ENCODE assay signal across 22 cellular contexts in genomic region chr20:50258790-50259483, GRCh38.
DNase-seq lines count a peak whose midpoint lies in the region; ATAC-seq and TF ChIP-seq lines count a peak whose summit lies in the region.
"Had no signal": no experiment of that assay in that cellular context is flagged by ENCODE, and none has a peak within 500 bp of the region (broad histone marks: within the 10 kb centered on the region; RNA-seq: fewer than 3 reads in every experiment).

No MANE protein-coding gene starts in this region.

- H3F3A ChIP-seq in GM23248 (ENCODE audit: insufficient read depth), result no peaks in the 10 kb centered on the region

- H3K9ac ChIP-seq in GM23248, result no peak overlapping the region

- in situ Hi-C loops in GM23248 (cut with MboI), result no loop called here
- in situ Hi-C loops in Panc1 (cut with HindIII; ENCODE audit: low pct_unique_long_range_greater_than_20kb, low sequenced_read_pairs), result no loop called here

- H3K9me3 ChIP-seq in GM23248 (ENCODE audit: low read depth) (no peaks in the 10 kb centered on the region), Panc1 (ENCODE audit: control insufficient read depth, insufficient read depth, low read depth, low read length) (no peaks in the 10 kb centered on the region), spleen (no peaks in the 10 kb centered on the region)
- H3K9me3 ChIP-seq: ascending aorta, SJCRH30 had no signal

- WGBS in GM23248 (ENCODE audit: low coverage in 1 of 2, low lambda C conversion rate in 2 of 2, missing lambda C conversion rate in 2 of 2), 2 experiments, result 94 to 98% methylated on average over 7 to 8 of the region's 8 CpGs
- 76 to 96% (median 85%) methylated on average over 8 of the region's 8 CpGs for WGBS in spleen, 5 donors

- no peaks in the 10 kb centered on the region for H3K79me2 ChIP-seq in GM23248 (ENCODE audit: insufficient read depth)

- H3K4me2 ChIP-seq in GM23248 (ENCODE audit: unreplicated experiment), result no peak overlapping the region

- no peak for DNase-seq in GM23248
- DNase-seq in Panc1 (ENCODE audit: low read depth, low spot score), result no peak
- DNase-seq in spleen, result no peak
- DNase-seq in hepatic stellate cell (ENCODE audit: low spot score), result no peak
- no peak for DNase-seq in stimulated activated CD4-positive, alpha-beta T cell treated with anti-CD3 and anti-CD28 coated beads, Interleukin-15, amount 100 ng/mL, for 24 hours
- DNase-seq: activated CD4-positive, CD25-positive, alpha-beta regulatory T cell; activated naive CD4-positive, alpha-beta T cell treated with anti-CD3 and anti-CD28 coated beads, Interleukin-2, amount 50 U/mL, for 16 hours; EL; endodermal cell; HFFc6; NCI-H1694; NCI-H510A; occipital lobe; SJCRH30; small intestine; stimulated activated CD4-positive, alpha-beta T cell treated with anti-CD3 and anti-CD28 coated beads, Interleukin-2, amount 100 ng/mL, for 24 hours; substantia nigra had no signal

- H3K27me3 Mint-ChIP-seq in dendritic cell treated with granulocyte-macrophage colony-stimulating factor and Interleukin-4, amounts not matched to agents 40 ng/mL and 50 ng/mL, for 4 days, result no peaks in the 10 kb centered on the region

- TF ChIP-seq CTCF in Panc1 (IDR thresholded peaks at IDR 0.05) (no peak), spleen (IDR thresholded peaks at IDR 0.05 in 8 of 11, conservative IDR thresholded peaks at IDR 0.05 in 3 of 11) (no peak)

- 0 out of 2 replicates have a peak overlapping the region, but pooled peaks have one; percentile 88 for H2AFZ ChIP-seq in GM23248

- H3K36me3 ChIP-seq in GM23248 (ENCODE audit: low read depth) (no peaks in the 10 kb centered on the region), Panc1 (ENCODE audit: control insufficient read depth, insufficient read depth, low read length) (no peaks in the 10 kb centered on the region), spleen (no peaks in the 10 kb centered on the region)
- H3K36me3 ChIP-seq: ascending aorta, SJCRH30 had no signal

- H3K4me1 ChIP-seq in GM23248 (ENCODE audit: insufficient read depth), result peaks cover 16% of the 10 kb centered on the region
- peaks cover 7% of the 10 kb centered on the region; the same call in 1 of the 2 replicates for H3K4me1 ChIP-seq in Panc1 (ENCODE audit: control insufficient read depth, insufficient read depth, low read length)
- H3K4me1 ChIP-seq in spleen, result peaks cover 0 to 33% (median 20%) of the 10 kb centered on the region in 6 donors
- H3K4me1 ChIP-seq: ascending aorta, SJCRH30 had no signal

- ATAC-seq in Panc1 (peak; percentile 39; the same call in 1 of the 2 replicates), GM21423 (IDR thresholded peaks at IDR 0.05; ENCODE audit: unreplicated experiment) (no peak)
- ATAC-seq: GM12878 had no signal

- H3K4me3 Mint-ChIP-seq in dendritic cell treated with granulocyte-macrophage colony-stimulating factor and Interleukin-4, amounts not matched to agents 40 ng/mL and 50 ng/mL, for 4 days, result no peak overlapping the region
- H3K4me3 Mint-ChIP-seq: CD4-positive, CD25-positive, alpha-beta regulatory T cell; endodermal cell; HFFc6 had no signal

- BruUV-seq in Panc1 (replicated peaks; lab: Mats Ljungman, UMichigan), result no TSS peak

- peaks cover 63% of the 10 kb centered on the region for H3K4me1 Mint-ChIP-seq in dendritic cell treated with granulocyte-macrophage colony-stimulating factor and Interleukin-4, amounts not matched to agents 40 ng/mL and 50 ng/mL, for 4 days (ENCODE audit: low read depth)
- H3K4me1 Mint-ChIP-seq: CD4-positive, CD25-positive, alpha-beta regulatory T cell had no signal

- POLR2A ChIA-PET in Panc1 (lab: Charles Lee), result no interaction called here

- intact Hi-C loops in Panc1 (cut with micrococcal nuclease; ENCODE audit: unreplicated experiment), result no loop called here
- intact Hi-C loops in dendritic cell treated with granulocyte-macrophage colony-stimulating factor and Interleukin-4, amounts not matched to agents 40 ng/mL and 50 ng/mL, for 4 days (cut with micrococcal nuclease), result no loop called here
- intact Hi-C loops in spleen (cut with DNase I; ENCODE audit: low total_unique reads), result no loop called here

- CTCF ChIA-PET in Panc1 (lab: Charles Lee), result no interaction called here

- H3K4me3 ChIP-seq in GM23248 (no peak overlapping the region), Panc1 (ENCODE audit: low read depth in 2 of 2, low read length in 2 of 2) (no peak overlapping the region), spleen (peak overlapping the region in 1 of 8 donors; percentile 36)
- H3K4me3 ChIP-seq: ascending aorta, GM12878, SJCRH30 had no signal

- no peaks in the 10 kb centered on the region for H3K9me3 Mint-ChIP-seq in dendritic cell treated with granulocyte-macrophage colony-stimulating factor and Interleukin-4, amounts not matched to agents 40 ng/mL and 50 ng/mL, for 4 days
- H3K9me3 Mint-ChIP-seq: endodermal cell, HFFc6 had no signal

- TF ChIP-seq POLR2A in spleen (IDR thresholded peaks at IDR 0.05), result no peak

- H3K9me2 ChIP-seq in GM23248 (ENCODE audit: insufficient read depth), result no peaks in the 10 kb centered on the region

- H3K27me3 ChIP-seq in GM23248 (replicated peaks; ENCODE audit: insufficient read depth) (no peaks in the 10 kb centered on the region), Panc1 (ENCODE audit: control insufficient read depth, insufficient read depth, low read length) (no peaks in the 10 kb centered on the region), spleen (replicated peaks in 1 of 7) (no peaks in the 10 kb centered on the region)
- H3K27me3 ChIP-seq: ascending aorta, SJCRH30 had no signal

- no peaks in the 10 kb centered on the region for H4K20me1 ChIP-seq in GM23248 (ENCODE audit: insufficient read depth)

- H3K27ac Mint-ChIP-seq in dendritic cell treated with granulocyte-macrophage colony-stimulating factor and Interleukin-4, amounts not matched to agents 40 ng/mL and 50 ng/mL, for 4 days, result peak overlapping the region; percentile 89

- H3K27ac ChIP-seq in GM23248 (no peak overlapping the region), Panc1 (ENCODE audit: low read length) (no peak overlapping the region), spleen (peak overlapping the region in 7 of 8 donors; percentile 65 to 91 (median 79))
- H3K27ac ChIP-seq: SJCRH30 had no signal

- H3K36me3 Mint-ChIP-seq in dendritic cell treated with granulocyte-macrophage colony-stimulating factor and Interleukin-4, amounts not matched to agents 40 ng/mL and 50 ng/mL, for 4 days (ENCODE audit: low read depth), result no peaks in the 10 kb centered on the region
- H3K36me3 Mint-ChIP-seq: CD4-positive, CD25-positive, alpha-beta regulatory T cell had no signal

Comparison
In these comparisons a context has a peak if more than half of its experiments do, and no peak if none do; other contexts are left out.
1. H3K27ac ChIP-seq: peak in spleen (7 of 8); none in GM23248 (single experiment) and Panc1 (single experiment).